In the genomic region with DNA sequence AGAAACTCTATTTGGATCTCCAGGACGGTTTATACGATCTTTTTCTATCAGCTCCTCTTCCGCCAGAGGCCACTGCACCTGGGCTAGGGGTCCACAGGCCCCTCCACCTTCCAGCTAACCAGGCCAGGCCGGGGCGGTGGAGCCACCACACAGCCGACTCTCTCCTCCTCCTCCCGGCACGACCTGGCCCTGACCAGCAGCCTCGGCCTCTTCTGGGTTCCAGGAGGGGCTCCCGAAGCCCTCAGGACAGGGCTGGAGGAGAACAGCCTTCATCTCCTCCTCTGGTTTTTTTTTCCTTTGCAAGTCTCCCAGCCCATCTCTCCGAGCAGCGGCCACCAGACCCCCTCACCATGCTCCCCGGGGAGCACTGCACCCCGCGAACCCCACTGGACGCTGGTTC, we compare ENCODE assay signal across 29 cellular contexts. TPM values are rescaled to one million over a fixed set of nuclear protein-coding genes. Genes with fewer than 3 reads are reported as not detected.
DNase-seq lines count a peak whose midpoint lies in the region; ATAC-seq, FAIRE-seq and TF ChIP-seq lines count a peak whose summit lies in the region.
"Had no signal": no experiment of that assay in that cellular context is flagged by ENCODE, and none has a peak within 500 bp of the region (broad histone marks: within the 10 kb centered on the region; RNA-seq: fewer than 3 reads in every experiment).

No MANE protein-coding gene starts in this region.

- H3K4me2 ChIP-seq in astrocyte (ENCODE audit: low read length) (no peak overlapping the region), neuronal stem cell (ENCODE audit: insufficient read depth, low read length, poor library complexity, severe bottlenecking) (no peak overlapping the region)
- H3K4me2 ChIP-seq: BLaER1, PC-9 had no signal

- H3K9ac ChIP-seq in astrocyte (ENCODE audit: low read length) (no peak overlapping the region), neuronal stem cell (ENCODE audit: low read depth, low read length, poor library complexity) (no peak overlapping the region)
- H3K9ac ChIP-seq: BLaER1 had no signal

- H3K79me1 ChIP-seq in neuronal stem cell (ENCODE audit: low read depth, low read length), result no peaks in the 10 kb centered on the region

- H3K27ac Mint-ChIP-seq in MCF 10A (ENCODE audit: low read depth, unreplicated experiment) (no peak overlapping the region), astrocyte (ENCODE audit: unreplicated experiment) (no peak overlapping the region), glutamatergic neuron (ENCODE audit: unreplicated experiment) (no peak overlapping the region), T-helper 17 cell (no peak overlapping the region)
- H3K27ac Mint-ChIP-seq: CD4-positive, alpha-beta T cell had no signal

- H3K27ac ChIP-seq in breast epithelium (no peak overlapping the region), astrocyte (ENCODE audit: low read depth, low read length) (no peak overlapping the region), neuronal stem cell (replicated peaks; ENCODE audit: low read length) (no peak overlapping the region)
- H3K27ac ChIP-seq: 22Rv1, BLaER1, PC-9 had no signal

- no peak for DNase-seq in MCF 10A (ENCODE audit: unreplicated experiment)
- DNase-seq in breast epithelium (ENCODE audit: low spot score in 2 of 2), result no peak
- DNase-seq in astrocyte (ENCODE audit: low read depth), result no peak
- no peak for DNase-seq in glutamatergic neuron
- DNase-seq in neuronal stem cell (ENCODE audit: low spot score), result no peak
- no peak for DNase-seq in stimulated activated CD4-positive, alpha-beta T cell treated with anti-CD3 and anti-CD28 coated beads, Interleukin-2, amount 100 ng/mL, for 48 hours
- DNase-seq in T-helper 17 cell, result no peak
- DNase-seq in D341Med (ENCODE audit: low spot score), result no peak
- DNase-seq: ACHN; CD4-positive, alpha-beta T cell; DMS79; EL; GDM1; Karpas-422; MV-4-11; NCI-H1105; NCI-H1436 treated with DMSO at 0.1 percent for 48 hours; NCI-H187 treated with DMSO at 0.1 percent for 48 hours; NCI-H446; NCI-H524 treated with DMSO at 0.1 percent for 48 hours; NCI-H774; PC-9; RPMI8226; SHP77 treated with DMSO at 0.1 percent for 48 hours had no signal

- WGBS in neuronal stem cell (ENCODE audit: extremely low coverage in 2 of 2, insufficient read length in 2 of 2, insufficient replicate concordance in 1 of 2), 2 donors, result no CpG with 5 or more reads among the region's 16 CpGs

- intact Hi-C loops in MCF 10A (cut with micrococcal nuclease), result no loop called here
- intact Hi-C loops in breast epithelium (cut with DNase I; ENCODE audit: low total_unique reads), result no loop called here

- no peaks in the 10 kb centered on the region for H3K79me2 ChIP-seq in astrocyte (ENCODE audit: insufficient read depth, low read length)

- no peak overlapping the region for H3K4ac ChIP-seq in neuronal stem cell (ENCODE audit: low read length)

- H4K8ac ChIP-seq in neuronal stem cell (ENCODE audit: low read depth, low read length), result no peak overlapping the region

- ATAC-seq in T-helper 17 cell, result no peak

- POLR2A ChIA-PET in MCF 10A (lab: Yijun Ruan, JAX), result no interaction called here

- CTCF ChIA-PET in MCF 10A (lab: Yijun Ruan, JAX), result no interaction called here

- no peak overlapping the region for H2BK120ac ChIP-seq in neuronal stem cell (ENCODE audit: low read depth, low read length)

- H3K4me3 Mint-ChIP-seq in MCF 10A (ENCODE audit: unreplicated experiment) (no peak overlapping the region), astrocyte (ENCODE audit: unreplicated experiment) (peak overlapping the region; percentile 20), glutamatergic neuron (ENCODE audit: unreplicated experiment) (peak overlapping the region; percentile 30), T-helper 17 cell (no peak overlapping the region)
- H3K4me3 Mint-ChIP-seq: CD4-positive, alpha-beta T cell had no signal

- H3K4me1 ChIP-seq in breast epithelium, result peaks cover 0 to 4% of the 10 kb centered on the region in 2 donors
- peaks cover 21% of the 10 kb centered on the region for H3K4me1 ChIP-seq in astrocyte (ENCODE audit: insufficient read depth, low read length)
- H3K4me1 ChIP-seq in neuronal stem cell (ENCODE audit: control insufficient read depth in 2 of 2, insufficient read depth in 1 of 2, low read depth in 1 of 2, low read length in 2 of 2), result peaks cover 26 to 36% of the 10 kb centered on the region in 2 donors

- peak overlapping the region; percentile 92 for H2AK5ac ChIP-seq in neuronal stem cell (ENCODE audit: low read depth, low read length)

- H3K36me3 Mint-ChIP-seq in MCF 10A (ENCODE audit: insufficient read depth, unreplicated experiment) (peaks cover 52% of the 10 kb centered on the region), astrocyte (ENCODE audit: low read depth, unreplicated experiment) (no peaks in the 10 kb centered on the region), glutamatergic neuron (ENCODE audit: unreplicated experiment) (no peaks in the 10 kb centered on the region), T-helper 17 cell (ENCODE audit: low read depth) (peaks cover 13% of the 10 kb centered on the region)

- no peak overlapping the region for H3K14ac ChIP-seq in neuronal stem cell (ENCODE audit: low read length)

- H3K9me3 ChIP-seq in breast epithelium (no peaks in the 10 kb centered on the region), astrocyte (ENCODE audit: insufficient read depth, low read depth, low read length) (no peaks in the 10 kb centered on the region), neuronal stem cell (replicated peaks in 1 of 2; ENCODE audit: control insufficient read depth in 2 of 2, insufficient read depth in 1 of 2, low read depth in 1 of 2, low read length in 2 of 2) (no peaks in the 10 kb centered on the region), T-helper 17 cell (ENCODE audit: control insufficient read depth, low read length, poor library complexity, severe bottlenecking) (no peaks in the 10 kb centered on the region)
- H3K9me3 ChIP-seq: BLaER1 had no signal

- no peak overlapping the region for H2AFZ ChIP-seq in astrocyte (ENCODE audit: low read depth, low read length)
- H2AFZ ChIP-seq in neuronal stem cell (ENCODE audit: low read length), result no peak overlapping the region
- H2AFZ ChIP-seq: PC-9 had no signal

- H3K4me1 Mint-ChIP-seq in MCF 10A (ENCODE audit: insufficient read depth, unreplicated experiment) (peaks cover 12% of the 10 kb centered on the region), astrocyte (ENCODE audit: low read depth, unreplicated experiment) (peaks cover 8% of the 10 kb centered on the region), glutamatergic neuron (ENCODE audit: low read depth, unreplicated experiment) (peaks cover 15% of the 10 kb centered on the region), T-helper 17 cell (peaks cover 14% of the 10 kb centered on the region)

- no peak for TF ChIP-seq POLR2A in breast epithelium (IDR thresholded peaks at IDR 0.05)

- peak overlapping the region; percentile 68 for H2BK5ac ChIP-seq in neuronal stem cell (ENCODE audit: low read length)

- peaks cover 4% of the 10 kb centered on the region in 2 donors for H3K27me3 ChIP-seq in breast epithelium
- H3K27me3 ChIP-seq in astrocyte (ENCODE audit: insufficient read depth, low read length), result no peaks in the 10 kb centered on the region
- H3K27me3 ChIP-seq in neuronal stem cell (ENCODE audit: control insufficient read depth in 3 of 3, insufficient read depth in 3 of 3, low read depth in 1 of 3, low read length in 3 of 3), result no peaks in the 10 kb centered on the region

- H3K23ac ChIP-seq in neuronal stem cell (ENCODE audit: low read depth, low read length, poor library complexity), result no peak overlapping the region

- H3K4me3 ChIP-seq in breast epithelium, result no peak overlapping the region
- no peak overlapping the region for H3K4me3 ChIP-seq in astrocyte (ENCODE audit: insufficient read depth, low read depth, low read length)
- no peak overlapping the region for H3K4me3 ChIP-seq in neuronal stem cell (ENCODE audit: low read length in 2 of 2)
- H3K4me3 ChIP-seq: BLaER1, PC-9 had no signal

- peak overlapping the region; percentile 82 for H2BK15ac ChIP-seq in neuronal stem cell (ENCODE audit: low read length)

- no peaks in the 10 kb centered on the region for H3K27me3 Mint-ChIP-seq in MCF 10A (ENCODE audit: insufficient read depth, unreplicated experiment)
- peaks cover 3% of the 10 kb centered on the region for H3K27me3 Mint-ChIP-seq in astrocyte (ENCODE audit: low read depth, unreplicated experiment)
- H3K27me3 Mint-ChIP-seq in glutamatergic neuron (ENCODE audit: unreplicated experiment), result peaks cover 13% of the 10 kb centered on the region
- H3K27me3 Mint-ChIP-seq in T-helper 17 cell, result peaks cover 33% of the 10 kb centered on the region

- H4K20me1 ChIP-seq in astrocyte (ENCODE audit: insufficient read depth, low read length), result peaks cover 15% of the 10 kb centered on the region

- no peak for FAIRE-seq in astrocyte (lab: Jason Lieb, UNC)
- FAIRE-seq: GM12891 had no signal

- BruUV-seq in MCF 10A (replicated peaks; lab: Mats Ljungman, UMichigan), result TSS peak; percentile 23

- no peak overlapping the region for H2BK12ac ChIP-seq in neuronal stem cell (ENCODE audit: low read length)

- H4K91ac ChIP-seq in neuronal stem cell (ENCODE audit: low read depth, low read length, poor library complexity), result no peak overlapping the region

- no peaks in the 10 kb centered on the region for H3K9me3 Mint-ChIP-seq in MCF 10A (ENCODE audit: unreplicated experiment)
- H3K9me3 Mint-ChIP-seq in astrocyte (ENCODE audit: unreplicated experiment), result no peaks in the 10 kb centered on the region
- peaks cover 18% of the 10 kb centered on the region for H3K9me3 Mint-ChIP-seq in glutamatergic neuron (ENCODE audit: unreplicated experiment)
- H3K9me3 Mint-ChIP-seq: CD4-positive, alpha-beta T cell had no signal

- H3K36me3 ChIP-seq in breast epithelium (no peaks in the 10 kb centered on the region), astrocyte (ENCODE audit: insufficient read depth, low read length) (peaks cover 5% of the 10 kb centered on the region), neuronal stem cell (replicated peaks in 1 of 2; ENCODE audit: control insufficient read depth in 2 of 2, insufficient read depth in 2 of 2, low read length in 2 of 2) (peaks cover 2 to 21% of the 10 kb centered on the region in 2 donors)

- TF ChIP-seq CTCF in MCF 10A (IDR thresholded peaks at IDR 0.05; ENCODE audit: unreplicated experiment) (no peak), breast epithelium (IDR thresholded peaks at IDR 0.05) (no peak), astrocyte (IDR thresholded peaks at IDR 0.05; ENCODE audit: insufficient read depth, low read depth, low read length) (no peak), glutamatergic neuron (IDR thresholded peaks at IDR 0.05; ENCODE audit: partially characterized antibody, unreplicated experiment) (no peak)

- peak overlapping the region; percentile 77 for H3K18ac ChIP-seq in neuronal stem cell (ENCODE audit: low read length)

RNA-seq across cellular contexts. Expression of gene DPF1, which starts 17.1 kb away (rescaled TPM):
- total RNA-seq in MCF 10A (2022) (1.0 and 1.2 TPM in 2 replicates), breast epithelium (not detected), astrocyte (4.0 and 4.5 TPM in 2 replicates), glutamatergic neuron (ENCODE audit: unreplicated experiment) (33.8 TPM), T-helper 17 cell (not detected)
- polyA plus RNA-seq in neuronal stem cell (2013, experiment 1 of 2), result 8.0 TPM
- 7.2 TPM for polyA plus RNA-seq in neuronal stem cell (2013, experiment 2 of 2)
- total RNA-seq: CD4-positive, alpha-beta T cell had no signal

RNA-seq across cellular contexts. Expression of gene PPP1R14A, which starts 49.2 kb away (rescaled TPM):
- total RNA-seq in MCF 10A (2022), result not detected in 2 replicates
- total RNA-seq in breast epithelium, result 10 to 100 TPM; 39.1 to 83.2 (median 51.2) TPM
- total RNA-seq in astrocyte, result 13.4 and 18.0 TPM in 2 replicates
- 327 TPM for total RNA-seq in glutamatergic neuron (ENCODE audit: unreplicated experiment)
- 8.9 TPM for polyA plus RNA-seq in neuronal stem cell (2013, experiment 1 of 2)
- polyA plus RNA-seq in neuronal stem cell (2013, experiment 2 of 2), result 8.3 TPM
- total RNA-seq in T-helper 17 cell, result 1 to 10 TPM in 1 of 2 donors, under 1 TPM in 1; 0.90 to 6.7 TPM
- total RNA-seq: CD4-positive, alpha-beta T cell; H4; HT-29; PC-9 had no signal

RNA-seq across cellular contexts. Expression of gene SPINT2, which starts 57.4 kb away (rescaled TPM):
- 277 and 333 TPM in 2 replicates for total RNA-seq in MCF 10A (2022)
- 100 to 1,000 TPM in 2 of 3 donors, 10 to 100 TPM in 1; 17.1 to 639 (median 492) TPM for total RNA-seq in breast epithelium
- 119 and 171 TPM in 2 replicates for total RNA-seq in astrocyte
- 78.9 TPM for total RNA-seq in glutamatergic neuron (ENCODE audit: unreplicated experiment)
- 42.1 TPM for polyA plus RNA-seq in neuronal stem cell (2013, experiment 1 of 2)
- polyA plus RNA-seq in neuronal stem cell (2013, experiment 2 of 2), result 42.3 TPM
- total RNA-seq in T-helper 17 cell, result 10 to 100 TPM; 32.2 to 49.1 TPM

Comparison
In these comparisons a context has a peak if more than half of its experiments do, and no peak if none do; other contexts are left out.
1. H3K4me3 Mint-ChIP-seq: peak in astrocyte (single experiment) and glutamatergic neuron (single experiment); none in MCF 10A (single experiment) and T-helper 17 cell (single experiment).